In the genomic region with DNA sequence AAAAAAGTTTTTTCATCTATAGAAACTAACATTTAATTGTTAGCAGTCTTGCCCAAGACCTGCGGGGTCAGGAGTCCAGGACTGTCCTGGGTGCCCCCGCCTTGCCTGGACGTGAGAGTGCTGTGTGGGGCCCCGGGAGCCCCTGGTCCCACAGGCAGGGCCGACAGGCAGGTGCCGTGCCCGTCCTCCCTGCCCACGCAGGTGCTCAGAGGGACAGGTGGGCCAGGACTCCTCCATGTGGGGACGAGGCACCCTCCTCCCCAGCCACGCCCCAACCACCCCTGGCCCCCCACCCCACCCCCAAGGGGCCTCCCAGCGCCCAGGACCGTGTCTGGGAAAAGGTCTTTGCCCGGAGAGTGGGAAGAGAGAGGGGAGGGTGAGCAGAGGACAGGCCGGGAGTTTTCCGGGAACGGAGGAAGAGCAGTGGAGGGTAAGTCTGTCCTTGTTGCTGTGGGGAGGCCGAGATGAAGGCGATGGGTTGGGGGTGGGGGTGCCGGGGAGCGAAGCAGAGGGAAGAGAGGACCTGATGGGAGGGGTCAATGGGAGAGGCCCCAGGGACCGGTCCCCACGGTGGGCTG, we compare ENCODE assay signal across 1 cellular context.
TF ChIP-seq lines count a peak whose summit lies in the region.

No MANE protein-coding gene starts in this region.

TF ChIP-seq in GM23338, 12 proteins besides CTCF, POLR2A, EP300 and RAD21 (continued from another document):
- TF ChIP-seq, protein P1, sequence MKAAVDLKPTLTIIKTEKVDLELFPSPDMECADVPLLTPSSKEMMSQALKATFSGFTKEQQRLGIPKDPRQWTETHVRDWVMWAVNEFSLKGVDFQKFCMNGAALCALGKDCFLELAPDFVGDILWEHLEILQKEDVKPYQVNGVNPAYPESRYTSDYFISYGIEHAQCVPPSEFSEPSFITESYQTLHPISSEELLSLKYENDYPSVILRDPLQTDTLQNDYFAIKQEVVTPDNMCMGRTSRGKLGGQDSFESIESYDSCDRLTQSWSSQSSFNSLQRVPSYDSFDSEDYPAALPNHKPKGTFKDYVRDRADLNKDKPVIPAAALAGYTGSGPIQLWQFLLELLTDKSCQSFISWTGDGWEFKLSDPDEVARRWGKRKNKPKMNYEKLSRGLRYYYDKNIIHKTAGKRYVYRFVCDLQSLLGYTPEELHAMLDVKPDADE (IDR thresholded peaks at IDR 0.05), result no peak
- no peak for TF ChIP-seq REST (IDR thresholded peaks at IDR 0.05; ENCODE audit: unreplicated experiment)
- TF ChIP-seq ZNF331 (CRISPR knock-in tag; IDR thresholded peaks at IDR 0.05; ENCODE audit: low read depth), result no peak
- TF ChIP-seq EZH2phosphoT487 (IDR thresholded peaks at IDR 0.05; ENCODE audit: unreplicated experiment), result no peak
